ENCODE assay signal across 1 cellular context in genomic region chr2:40658917-40659316, GRCh38.
TF ChIP-seq lines count a peak whose summit lies in the region.

No MANE protein-coding gene starts in this region.

TF ChIP-seq in H1, 55 proteins besides CTCF, POLR2A, EP300 and RAD21 (continued from another document):
- TF ChIP-seq E2F6 (IDR thresholded peaks at IDR 0.05) (no peak), RFX5 (IDR thresholded peaks at IDR 0.05; ENCODE audit: borderline replicate concordance, low read depth, low read length) (no peak), TCF12 (IDR thresholded peaks at IDR 0.05; ENCODE audit: low read depth, low read length) (no peak)
